Comparison of ENCODE assay signal across 20 cellular contexts in the genomic region with DNA sequence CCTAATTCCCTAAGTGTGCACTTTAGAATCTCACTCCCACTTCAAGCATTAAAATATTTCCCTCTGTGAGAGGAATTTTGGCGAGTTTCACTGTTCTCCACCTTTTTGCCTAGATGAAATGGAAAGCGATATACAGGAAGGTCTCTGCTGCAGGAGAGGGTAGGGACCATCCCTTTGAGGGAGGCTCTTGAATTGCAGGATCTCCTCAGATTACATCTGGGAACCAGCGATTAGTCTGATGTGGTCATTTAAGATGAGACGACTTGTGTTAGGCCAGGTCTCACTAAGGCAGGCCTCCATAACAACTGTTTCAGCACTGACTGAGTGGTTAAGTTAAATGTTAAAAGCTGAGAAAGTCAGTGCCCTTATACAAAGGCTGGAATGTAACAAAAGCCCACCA.
"Had no signal": no experiment of that assay in that cellular context is flagged by ENCODE, and none has a peak within 500 bp of the region (broad histone marks: within the 10 kb centered on the region; RNA-seq: fewer than 3 reads in every experiment).

No MANE protein-coding gene starts in this region.

- H3K4me3 ChIP-seq: coronary artery, heart right ventricle, left ventricle myocardium inferior, lower lobe of right lung, pancreas, suprapubic skin, thyroid gland had no signal

- H3K27ac Mint-ChIP-seq: memory B cell, naive B cell, progenitor cell of endocrine pancreas, type B pancreatic cell had no signal

- H3K4me1 ChIP-seq: heart right ventricle, left ventricle myocardium inferior, lower lobe of right lung, pancreas, suprapubic skin, thyroid gland had no signal

- H3K4me1 Mint-ChIP-seq: memory B cell, naive B cell had no signal

- H3K9me3 ChIP-seq: heart right ventricle, left ventricle myocardium inferior, lower lobe of right lung, pancreas, suprapubic skin, thyroid gland had no signal

- H3K4me3 Mint-ChIP-seq: memory B cell, naive B cell, type B pancreatic cell had no signal

- H3K27me3 ChIP-seq: heart right ventricle, pancreas, suprapubic skin, thyroid gland had no signal

- H3K36me3 ChIP-seq: heart right ventricle, left ventricle myocardium inferior, lower lobe of right lung, pancreas, suprapubic skin, thyroid gland had no signal

- H3K27me3 Mint-ChIP-seq: memory B cell had no signal

- H3K36me3 Mint-ChIP-seq: memory B cell, naive B cell, type B pancreatic cell had no signal

- H3K27ac ChIP-seq: coronary artery, heart right ventricle, left ventricle myocardium inferior, lower lobe of right lung, pancreas, suprapubic skin, thyroid gland had no signal

- DNase-seq: effector memory CD4-positive, alpha-beta T cell; heart right ventricle; hypothalamus; islet precursor cell; left ventricle myocardium inferior; lower lobe of right lung; naive B cell; nucleus accumbens; pancreas; right cardiac atrium; small intestine; stimulated activated CD4-positive, alpha-beta T cell treated with anti-CD3 and anti-CD28 coated beads, Interleukin-12 subunit alpha, Interleukin-12 subunit beta, amount 100 ng/mL, for 4 hours; stimulated activated naive CD4-positive, alpha-beta T cell; thyroid gland had no signal

- H3K9me3 Mint-ChIP-seq: memory B cell had no signal

- ATAC-seq: esophagus mucosa, heart right ventricle, lower lobe of right lung, pancreas, right cardiac atrium had no signal
